ENCODE assay signal across 12 cellular contexts in genomic region chr1:201885531-201886075, GRCh38. TPM values are rescaled to one million over a fixed set of nuclear protein-coding genes. Genes with fewer than 3 reads are reported as not detected.
DNase-seq lines count a peak whose midpoint lies in the region; ATAC-seq and TF ChIP-seq lines count a peak whose summit lies in the region.
"Had no signal": no experiment of that assay in that cellular context is flagged by ENCODE, and none has a peak within 500 bp of the region (broad histone marks: within the 10 kb centered on the region; RNA-seq: fewer than 3 reads in every experiment).

No MANE protein-coding gene starts in this region.

- in situ Hi-C loops in ACHN (cut with HindIII; ENCODE audit: low pct_ligation_motif_present, low pct_unique_long_range_greater_than_20kb, low sequenced_read_pairs), result no loop called here

- H3K27ac ChIP-seq in ascending aorta, result peak overlapping the region; percentile 62 to 94
- H3K27ac ChIP-seq: BLaER1 had no signal

- peak overlapping the region; percentile 54 for H3K27ac Mint-ChIP-seq in HFFc6
- H3K27ac Mint-ChIP-seq in activated naive CD4-positive, alpha-beta T cell treated with anti-CD3 and anti-CD28 coated beads, Interleukin-2, amount 50 U/mL, for 72 hours, result no peak overlapping the region
- H3K27ac Mint-ChIP-seq: activated CD8-positive, alpha-beta memory T cell treated with anti-CD3 and anti-CD28 coated beads, Interleukin-2, amount 10 ng/mL, durations not matched to agents 7 days and 5 days had no signal

- H3K4me3 ChIP-seq in ascending aorta, result no peak overlapping the region
- H3K4me3 ChIP-seq: BLaER1 had no signal

- H3K4me1 Mint-ChIP-seq in HFFc6 (ENCODE audit: low read depth), result peaks cover 72% of the 10 kb centered on the region

- H3K36me3 Mint-ChIP-seq in HFFc6 (ENCODE audit: low read depth), result no peaks in the 10 kb centered on the region
- no peaks in the 10 kb centered on the region for H3K36me3 Mint-ChIP-seq in activated naive CD4-positive, alpha-beta T cell treated with anti-CD3 and anti-CD28 coated beads, Interleukin-2, amount 50 U/mL, for 72 hours
- H3K36me3 Mint-ChIP-seq: activated CD8-positive, alpha-beta memory T cell treated with anti-CD3 and anti-CD28 coated beads, Interleukin-2, amount 10 ng/mL, durations not matched to agents 7 days and 5 days had no signal

- H3K36me3 ChIP-seq in ascending aorta, result no peaks in the 10 kb centered on the region
- H3K36me3 ChIP-seq: BLaER1 had no signal

- H3K4me3 Mint-ChIP-seq in HFFc6, result no peak overlapping the region
- H3K4me3 Mint-ChIP-seq: activated CD8-positive, alpha-beta memory T cell treated with anti-CD3 and anti-CD28 coated beads, Interleukin-2, amount 10 ng/mL, durations not matched to agents 7 days and 5 days had no signal

- no peaks in the 10 kb centered on the region for H3K9me3 Mint-ChIP-seq in HFFc6
- H3K9me3 Mint-ChIP-seq in activated naive CD4-positive, alpha-beta T cell treated with anti-CD3 and anti-CD28 coated beads, Interleukin-2, amount 50 U/mL, for 72 hours, result no peaks in the 10 kb centered on the region

- DNase-seq in ACHN (peak; percentile 56), HFFc6 (peak; percentile 47), ascending aorta (ENCODE audit: low spot score in 2 of 2) (peak in 1 of 2 donors; percentile 73), kidney glomerular epithelial cell (lab: John Stamatoyannopoulos, UW) (peak; percentile 26), SHP77 treated with DMSO at 0.1 percent for 48 hours (lab: John Stamatoyannopoulos, UW) (no peak), globus pallidus (ENCODE audit: low spot score) (no peak)
- DNase-seq in activated CD4-positive, alpha-beta T cell treated with anti-CD3 and anti-CD28 coated beads, Interleukin-2, amount 50 U/mL, for 1 hour, result no peak
- no peak for DNase-seq in activated naive CD4-positive, alpha-beta T cell treated with anti-CD3 and anti-CD28 coated beads, Interleukin-2, amount 50 U/mL, for 72 hours (ENCODE audit: low spot score in 2 of 2)
- DNase-seq: activated CD8-positive, alpha-beta memory T cell treated with anti-CD3 and anti-CD28 coated beads, Interleukin-2, amount 10 ng/mL, durations not matched to agents 7 days and 5 days; NCI-H526; T-helper 1 cell had no signal

- no peaks in the 10 kb centered on the region; the same call in 1 of the 2 replicates for H3K27me3 Mint-ChIP-seq in HFFc6 (ENCODE audit: insufficient read depth)

- peaks cover 34 to 54% of the 10 kb centered on the region in 2 donors for H3K4me1 ChIP-seq in ascending aorta

- TF ChIP-seq CTCF in HFFc6 (IDR thresholded peaks at IDR 0.05), result no peak
- TF ChIP-seq CTCF in ascending aorta (IDR thresholded peaks at IDR 0.05), result no peak

- no peaks in the 10 kb centered on the region for H3K27me3 ChIP-seq in ascending aorta

- no peak for ATAC-seq in activated naive CD4-positive, alpha-beta T cell treated with anti-CD3 and anti-CD28 coated beads, Interleukin-2, amount 50 U/mL, for 72 hours
- ATAC-seq: activated CD8-positive, alpha-beta memory T cell treated with anti-CD3 and anti-CD28 coated beads, Interleukin-2, amount 10 ng/mL, durations not matched to agents 7 days and 5 days had no signal

- H3K9me3 ChIP-seq in ascending aorta, result no peaks in the 10 kb centered on the region
- H3K9me3 ChIP-seq: BLaER1 had no signal

- intact Hi-C loops in ascending aorta (cut with DNase I), result loop anchor here (10.0 kb wide), 1 partner anchor 249 kb away; no protein-coding TSS in a partner anchor

RNA-seq across cellular contexts. Expression of gene SHISA4, which starts 3.1 kb away (rescaled TPM):
- 10 to 100 TPM; 29.8 to 49.6 (median 39.9) TPM for total RNA-seq in HFFc6 (2021; fragmentation: NEBNext Ultra II Directional; extraction: Animal tissue kit (Norgen Biotek cat#: 25700))
- total RNA-seq in ascending aorta, result 62.5 TPM
- under 1 TPM; 0.27 to 0.34 TPM for total RNA-seq in activated naive CD4-positive, alpha-beta T cell treated with anti-CD3 and anti-CD28 coated beads, Interleukin-2, amount 50 U/mL, for 72 hours

RNA-seq across cellular contexts. Expression of gene IPO9, which starts 56.6 kb away (rescaled TPM):
- 10 to 100 TPM; 54.1 to 77.8 (median 63.6) TPM for total RNA-seq in HFFc6 (2021; fragmentation: NEBNext Ultra II Directional; extraction: Animal tissue kit (Norgen Biotek cat#: 25700))
- 9.3 TPM for total RNA-seq in ascending aorta
- 10 to 100 TPM; 80.6 to 85.7 TPM for total RNA-seq in activated naive CD4-positive, alpha-beta T cell treated with anti-CD3 and anti-CD28 coated beads, Interleukin-2, amount 50 U/mL, for 72 hours

Comparison
In these comparisons a context has a peak if more than half of its experiments do, and no peak if none do; other contexts are left out.
1. DNase-seq: peak in ACHN (single experiment), HFFc6 (single experiment) and kidney glomerular epithelial cell (single experiment); none in SHP77 treated with DMSO at 0.1 percent for 48 hours (single experiment), activated CD4-positive, alpha-beta T cell treated with anti-CD3 and anti-CD28 coated beads, Interleukin-2, amount 50 U/mL, for 1 hour (single experiment), activated naive CD4-positive, alpha-beta T cell treated with anti-CD3 and anti-CD28 coated beads, Interleukin-2, amount 50 U/mL, for 72 hours (0 of 2) and globus pallidus (single experiment).
2. RNA of gene SHISA4, which starts 3.1 kb away (total RNA-seq): 62.5 TPM in ascending aorta (single experiment) and 29.8 to 49.6 TPM in HFFc6; 0.27 to 0.34 TPM in activated naive CD4-positive, alpha-beta T cell treated with anti-CD3 and anti-CD28 coated beads, Interleukin-2, amount 50 U/mL, for 72 hours; every median in the first group is over 10 times any median in the second.